ENCODE assay signal across 1 cellular context in genomic region chr20:33810885-33811762, GRCh38.
A peak's percentile ranks its signal among the peaks of the same experiment; 100 is the strongest.
TF ChIP-seq lines count a peak whose summit lies in the region.

TSS of gene CHMP4B (plus strand) at chr20:33811348. CDS start at chr20:33811469, 121 bp downstream.

TF ChIP-seq in HepG2, 621 proteins besides CTCF, POLR2A, EP300 and RAD21 (continued from another document and continues in another):
- peak; percentile 75 for TF ChIP-seq ELK4 (CRISPR knock-in tag; IDR thresholded peaks at IDR 0.05; ENCODE audit: borderline replicate concordance)
- no peak for TF ChIP-seq ZNF572 (CRISPR knock-in tag; IDR thresholded peaks at IDR 0.05)
- TF ChIP-seq ZNF75D (CRISPR knock-in tag; IDR thresholded peaks at IDR 0.05; ENCODE audit: borderline replicate concordance) = no peak
- no peak for TF ChIP-seq NR1H2 (CRISPR knock-in tag; IDR thresholded peaks at IDR 0.05; ENCODE audit: borderline replicate concordance, low read depth)
- TF ChIP-seq FOXC1 (CRISPR knock-in tag; IDR thresholded peaks at IDR 0.05; ENCODE audit: borderline replicate concordance) = no peak; the same call in 1 of the 2 replicates
- TF ChIP-seq ZHX2 (IDR thresholded peaks at IDR 0.05; ENCODE audit: low read depth) = peak; percentile 92
- TF ChIP-seq ZHX2 (CRISPR knock-in tag; IDR thresholded peaks at IDR 0.05; ENCODE audit: borderline replicate concordance) = 0 out of 2 replicates have a peak, but pooled peaks have one; percentile 93
- TF ChIP-seq SCMH1 (CRISPR knock-in tag; IDR thresholded peaks at IDR 0.05; ENCODE audit: borderline replicate concordance) = no peak
- peak; percentile 78 for TF ChIP-seq PITX1 (CRISPR knock-in tag; IDR thresholded peaks at IDR 0.05)
- no peak for TF ChIP-seq CENPX (CRISPR knock-in tag; IDR thresholded peaks at IDR 0.05)
- peak; percentile 100 for TF ChIP-seq ELF1 (CRISPR knock-in tag; IDR thresholded peaks at IDR 0.05)
- no peak for TF ChIP-seq ZNF468 (CRISPR knock-in tag; IDR thresholded peaks at IDR 0.05)
- no peak for TF ChIP-seq CSRNP2 (CRISPR knock-in tag; conservative IDR thresholded peaks at IDR 0.05; ENCODE audit: low read depth)
- no peak for TF ChIP-seq ZNF280D (CRISPR knock-in tag; IDR thresholded peaks at IDR 0.05)
- peak; percentile 89; the same call in 1 of the 2 replicates for TF ChIP-seq ZNF446 (CRISPR knock-in tag; IDR thresholded peaks at IDR 0.05)
- no peak; the same call in 1 of the 2 replicates for TF ChIP-seq GATAD2A (CRISPR knock-in tag; IDR thresholded peaks at IDR 0.05)
- peak; percentile 81 for TF ChIP-seq CHD2 (IDR thresholded peaks at IDR 0.05; ENCODE audit: low read depth, low read length)
- no peak; the same call in 1 of the 2 replicates for TF ChIP-seq ZNF879 (CRISPR knock-in tag; IDR thresholded peaks at IDR 0.05)
- no peak; the same call in 1 of the 2 replicates for TF ChIP-seq STAT6 (CRISPR knock-in tag; IDR thresholded peaks at IDR 0.05; ENCODE audit: borderline replicate concordance)
- peak; percentile 90 for TF ChIP-seq ESRRA (CRISPR knock-in tag; IDR thresholded peaks at IDR 0.05; ENCODE audit: low read depth)
- peak; percentile 97 for TF ChIP-seq PCBP1 (IDR thresholded peaks at IDR 0.05; ENCODE audit: borderline replicate concordance, low read depth, low read length)
- TF ChIP-seq ZNF777 (CRISPR knock-in tag; IDR thresholded peaks at IDR 0.05) = 0 out of 2 replicates have a peak, but pooled peaks have one; percentile 11
- peak; percentile 89; the same call in 1 of the 2 replicates for TF ChIP-seq TGIF2 (CRISPR knock-in tag; IDR thresholded peaks at IDR 0.05)
- TF ChIP-seq TOE1 (CRISPR knock-in tag; IDR thresholded peaks at IDR 0.05) = 0 out of 2 replicates have a peak, but pooled peaks have one; percentile 41
- no peak for TF ChIP-seq PRPF4 (IDR thresholded peaks at IDR 0.05; ENCODE audit: low read depth, low read length, poor library complexity, severe bottlenecking)
- TF ChIP-seq ARHGAP35 (CRISPR knock-in tag; IDR thresholded peaks at IDR 0.05; ENCODE audit: borderline replicate concordance) = no peak; the same call in 1 of the 2 replicates
- TF ChIP-seq ATRX (CRISPR knock-in tag; IDR thresholded peaks at IDR 0.05; ENCODE audit: borderline replicate concordance) = no peak
- TF ChIP-seq ZNF512B (CRISPR knock-in tag; IDR thresholded peaks at IDR 0.05; ENCODE audit: borderline replicate concordance) = no peak
- TF ChIP-seq ZBTB7A (CRISPR knock-in tag; IDR thresholded peaks at IDR 0.05) = no peak; the same call in none of the 2 replicates
- peak; percentile 93 for TF ChIP-seq EED (CRISPR knock-in tag; IDR thresholded peaks at IDR 0.05)
- TF ChIP-seq AGO2 (optimal IDR thresholded peaks at IDR 0.05; ENCODE audit: low read depth, low read length) = peak; percentile 82
- TF ChIP-seq PHF8 (CRISPR knock-in tag; IDR thresholded peaks at IDR 0.05) = peak; percentile 74
- TF ChIP-seq ZSCAN29 (CRISPR knock-in tag; conservative IDR thresholded peaks at IDR 0.05) = peak; percentile 93
- TF ChIP-seq ZNF282 (IDR thresholded peaks at IDR 0.05; ENCODE audit: partially characterized antibody) = no peak
- TF ChIP-seq SYNCRIP (IDR thresholded peaks at IDR 0.05; ENCODE audit: insufficient read depth, low read depth, low read length) = no peak
- peak; percentile 75 to 95; a peak in 2 of 4 replicates for TF ChIP-seq HMGXB4 (CRISPR knock-in tag; IDR thresholded peaks at IDR 0.05; ENCODE audit: borderline replicate concordance in 1 of 2, low read depth in 1 of 2)
- peak; percentile 66 for TF ChIP-seq RXRA (CRISPR knock-in tag; IDR thresholded peaks at IDR 0.05)
- 0 out of 2 replicates have a peak, but pooled peaks have one; percentile 15 for TF ChIP-seq ZNF850 (CRISPR knock-in tag; conservative IDR thresholded peaks at IDR 0.05)
- TF ChIP-seq SSRP1 (CRISPR knock-in tag; IDR thresholded peaks at IDR 0.05) = 0 out of 2 replicates have a peak, but pooled peaks have one; percentile 62
